Comparison of ENCODE assay signal across 16 cellular contexts in the genomic region with DNA sequence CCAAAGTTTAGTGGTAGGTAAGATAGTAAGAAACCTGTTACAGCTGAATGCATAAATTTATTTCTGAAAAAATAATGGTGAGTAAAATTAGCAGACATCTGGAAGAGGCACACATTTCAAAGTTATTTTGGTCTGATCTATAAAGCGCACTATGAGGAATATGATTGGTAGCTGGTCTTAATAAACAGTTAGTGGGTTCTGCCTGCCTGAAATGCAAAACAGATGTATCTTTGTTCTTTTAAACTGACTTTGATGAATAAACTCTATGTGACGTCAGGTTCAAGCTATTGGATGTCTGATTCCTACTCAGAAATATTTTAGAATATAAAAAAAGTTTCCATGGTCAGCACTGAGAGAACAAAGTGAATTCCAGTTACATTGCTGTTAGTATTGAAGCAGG.
DNase-seq lines count a peak whose midpoint lies in the region; TF ChIP-seq lines count a peak whose summit lies in the region.
"Had no signal": no experiment of that assay in that cellular context is flagged by ENCODE, and none has a peak within 500 bp of the region (broad histone marks: within the 10 kb centered on the region; RNA-seq: fewer than 3 reads in every experiment).

No MANE protein-coding gene starts in this region.

- intact Hi-C loops in OCI-LY7 (cut with micrococcal nuclease; ENCODE audit: unreplicated experiment): loop anchor here (2.0 to 5.0 kb wide), 2 partner anchors 24 to 45 kb away; no protein-coding TSS in a partner anchor

- TF ChIP-seq RAD21 in SK-N-SH (IDR thresholded peaks at IDR 0.05; ENCODE audit: low read length): no peak

- H2AFZ ChIP-seq in SK-N-SH (ENCODE audit: low read depth) (no peak overlapping the region), OCI-LY7 (ENCODE audit: low read length) (no peak overlapping the region)

- peak overlapping the region; percentile 77 for H3K4me3 ChIP-seq in DOHH2 (ENCODE audit: low read length)
- no peak overlapping the region for H3K4me3 ChIP-seq in SK-N-SH (ENCODE audit: low read depth in 2 of 2, low read length in 1 of 2)
- H3K4me3 ChIP-seq in rectal smooth muscle tissue (ENCODE audit: low read length): no peak overlapping the region
- H3K4me3 ChIP-seq in OCI-LY7 (ENCODE audit: low read depth, low read length, poor library complexity, severe bottlenecking): no peak overlapping the region
- H3K4me3 ChIP-seq: BLaER1, testis had no signal

- H3K36me3 ChIP-seq in DOHH2 (ENCODE audit: control insufficient read depth, low read length) (peaks cover 7% of the 10 kb centered on the region; the same call in 1 of the 2 replicates), SK-N-SH (replicated peaks in 1 of 2; ENCODE audit: control insufficient read depth in 1 of 2, insufficient read depth in 2 of 2, low read length in 1 of 2) (peaks cover 0 to 2% of the 10 kb centered on the region in 2 experiments), rectal smooth muscle tissue (ENCODE audit: control insufficient read depth, insufficient read depth, low read length) (no peaks in the 10 kb centered on the region), OCI-LY7 (ENCODE audit: insufficient read depth, low read length) (no peaks in the 10 kb centered on the region)
- H3K36me3 ChIP-seq: BLaER1 had no signal

- H3K9me2 ChIP-seq in DOHH2 (replicated peaks; ENCODE audit: control insufficient read depth, low read length): no peaks in the 10 kb centered on the region
- no peaks in the 10 kb centered on the region for H3K9me2 ChIP-seq in SK-N-SH
- no peaks in the 10 kb centered on the region for H3K9me2 ChIP-seq in OCI-LY7 (ENCODE audit: insufficient read depth, low read length)

- no peaks in the 10 kb centered on the region for H3K9me3 ChIP-seq in DOHH2 (ENCODE audit: control insufficient read depth, insufficient read depth, low read length)
- no peaks in the 10 kb centered on the region for H3K9me3 ChIP-seq in SK-N-SH
- no peaks in the 10 kb centered on the region for H3K9me3 ChIP-seq in OCI-LY7 (ENCODE audit: low read length)
- H3K9me3 ChIP-seq: BLaER1, testis had no signal

- H4K20me1 ChIP-seq in DOHH2 (ENCODE audit: control insufficient read depth, insufficient read depth, low read depth, low read length) (no peaks in the 10 kb centered on the region), SK-N-SH (ENCODE audit: insufficient read depth) (no peaks in the 10 kb centered on the region), OCI-LY7 (ENCODE audit: insufficient read depth, low read length) (no peaks in the 10 kb centered on the region)
- H4K20me1 ChIP-seq: BLaER1 had no signal

- DNase-seq in SK-N-SH: peak; percentile 37
- DNase-seq in fibroblast of gingiva (ENCODE audit: low read depth): peak; percentile 87
- DNase-seq in NOMO-1 (lab: John Stamatoyannopoulos, UW; ENCODE audit: unreplicated experiment in 2 of 2): no peak
- DNase-seq in stimulated activated CD4-positive, alpha-beta T cell treated with anti-CD3 and anti-CD28 coated beads, Interleukin-15, amount 100 ng/mL, for 24 hours: no peak
- DNase-seq in activated CD4-positive, alpha-beta T cell treated with anti-CD3 and anti-CD28 coated beads, Interleukin-2, amount 50 U/mL, for 1 hour: no peak
- DNase-seq in OCI-LY7 (ENCODE audit: low spot score): no peak
- DNase-seq: activated CD4-positive, alpha-beta T cell treated with anti-CD3 and anti-CD28 coated beads, Interleukin-2, amount 50 U/mL, for 48 hours; activated naive CD8-positive, alpha-beta T cell treated with anti-CD3 and anti-CD28 coated beads, Interleukin-2, amount 10 ng/mL, durations not matched to agents 7 days and 5 days; activated T-cell treated with anti-CD3 and anti-CD28 coated beads, Interleukin-2, amount 50 U/mL, for 48 hours; NCI-H69; PC-3; stimulated activated CD4-positive, alpha-beta T cell treated with anti-CD3 and anti-CD28 coated beads, Interleukin-4, amount 100 ng/mL, for 1 hour; testis had no signal

- peak overlapping the region; percentile 27; the same call in 1 of the 2 replicates for H3K9ac ChIP-seq in SK-N-SH
- H3K9ac ChIP-seq in rectal smooth muscle tissue (ENCODE audit: low read length): no peak overlapping the region
- H3K9ac ChIP-seq: BLaER1 had no signal

- H3K27me3 ChIP-seq in DOHH2 (ENCODE audit: control insufficient read depth, low read length) (no peaks in the 10 kb centered on the region), SK-N-SH (ENCODE audit: insufficient read depth) (no peaks in the 10 kb centered on the region), rectal smooth muscle tissue (ENCODE audit: control insufficient read depth, insufficient read depth, low read length) (no peaks in the 10 kb centered on the region)
- H3K27me3 ChIP-seq: BLaER1, testis had no signal

- CTCF ChIA-PET in SK-N-SH (lab: Yijun Ruan, JAX) (interaction anchor here (1.1 to 1.8 kb wide), 2 partner anchors 10 to 65 kb away, joined by 3 to 9 read pairs; no protein-coding TSS in a partner anchor), OCI-LY7 (lab: Charles Lee; ENCODE audit: unreplicated experiment) (no interaction called here)

- H3K4me2 ChIP-seq in DOHH2 (ENCODE audit: low read length) (peak overlapping the region; percentile 82), SK-N-SH (peak overlapping the region; percentile 43), OCI-LY7 (ENCODE audit: low read length) (no peak overlapping the region)
- H3K4me2 ChIP-seq: BLaER1 had no signal

- H3F3A ChIP-seq in DOHH2 (ENCODE audit: control insufficient read depth, insufficient read depth) (peaks cover 6% of the 10 kb centered on the region; the same call in 1 of the 2 replicates), SK-N-SH (replicated peaks; ENCODE audit: insufficient read depth) (peaks cover 14% of the 10 kb centered on the region)

- H3K4me1 ChIP-seq in DOHH2 (ENCODE audit: control insufficient read depth, low read length): peaks cover 95% of the 10 kb centered on the region
- H3K4me1 ChIP-seq in SK-N-SH (ENCODE audit: control insufficient read depth in 1 of 2, insufficient read depth in 2 of 2, low read depth in 1 of 2, low read length in 1 of 2): peaks cover 0 to 31% of the 10 kb centered on the region in 2 experiments; a peak in 2 of 4 replicates
- peaks cover 20% of the 10 kb centered on the region for H3K4me1 ChIP-seq in rectal smooth muscle tissue (ENCODE audit: control insufficient read depth, insufficient read depth, low read length)
- H3K4me1 ChIP-seq in OCI-LY7 (ENCODE audit: insufficient read depth, low read length, poor library complexity, severe bottlenecking): no peaks in the 10 kb centered on the region
- H3K4me1 ChIP-seq: BLaER1, testis had no signal

- WGBS in SK-N-SH (ENCODE audit: low lambda C conversion rate): 13% methylated on average over 2 of the region's 2 CpGs

- POLR2A ChIA-PET in SK-N-SH (lab: Yijun Ruan, JAX) (interaction anchor here (0.7 kb wide), 1 partner anchor 20 kb away, joined by 3 read pairs; no protein-coding TSS in a partner anchor), OCI-LY7 (lab: Charles Lee) (interaction anchor here (0.8 to 1.5 kb wide), 2 partner anchors 22 to 28 kb away, joined by 3 read pairs; no protein-coding TSS in a partner anchor)

- peaks cover 45% of the 10 kb centered on the region for H3K79me2 ChIP-seq in DOHH2 (ENCODE audit: control insufficient read depth, low read length)
- no peaks in the 10 kb centered on the region for H3K79me2 ChIP-seq in SK-N-SH (ENCODE audit: insufficient read depth)
- no peaks in the 10 kb centered on the region for H3K79me2 ChIP-seq in OCI-LY7 (ENCODE audit: insufficient read depth, low read depth, low read length)

- no peak for TF ChIP-seq CTCF in DOHH2 (IDR thresholded peaks at IDR 0.05; ENCODE audit: low read depth, low read length, poor library complexity, severe bottlenecking)
- TF ChIP-seq CTCF in SK-N-SH (IDR thresholded peaks at IDR 0.05): no peak
- TF ChIP-seq CTCF in OCI-LY7 (conservative IDR thresholded peaks at IDR 0.05; ENCODE audit: low read length): no peak

- peak overlapping the region; percentile 72 for H3K27ac ChIP-seq in DOHH2 (ENCODE audit: low read depth, low read length)
- H3K27ac ChIP-seq in SK-N-SH (ENCODE audit: low read depth in 2 of 2, low read length in 1 of 2): peak overlapping the region; percentile 71 to 83
- peak overlapping the region; percentile 81 for H3K27ac ChIP-seq in rectal smooth muscle tissue (ENCODE audit: low read depth, low read length)
- no peak overlapping the region for H3K27ac ChIP-seq in OCI-LY7 (ENCODE audit: low read depth, low read length, poor library complexity, severe bottlenecking)
- H3K27ac ChIP-seq: BLaER1, testis had no signal

- BruUV-seq in OCI-LY7 (replicated peaks; lab: Mats Ljungman, UMichigan): no TSS peak

- peak in 1 of 2 experiments; percentile 65; a peak in 1 of 4 replicates for TF ChIP-seq EP300 in SK-N-SH (IDR thresholded peaks at IDR 0.05; ENCODE audit: borderline replicate concordance in 1 of 2, low read depth in 1 of 2, low read length in 1 of 2)

TF ChIP-seq in SK-N-SH, 30 proteins besides CTCF, POLR2A, EP300 and RAD21 (continues in another document):
- TF ChIP-seq RCOR1 (IDR thresholded peaks at IDR 0.05; ENCODE audit: low read length) (no peak), FOXJ3 (CRISPR knock-in tag; IDR thresholded peaks at IDR 0.05) (no peak), POLR2AphosphoS5 (IDR thresholded peaks at IDR 0.05; ENCODE audit: low read depth, low read length) (peak; percentile 67; the same call in 1 of the 2 replicates), SMC3 (IDR thresholded peaks at IDR 0.05; ENCODE audit: low read depth, low read length) (no peak), NFIC (IDR thresholded peaks at IDR 0.05; ENCODE audit: borderline replicate concordance) (no peak), TCF12 (IDR thresholded peaks at IDR 0.05) (peak; percentile 95), JUND (IDR thresholded peaks at IDR 0.05) (peak; percentile 63)
- TF ChIP-seq, protein P1, sequence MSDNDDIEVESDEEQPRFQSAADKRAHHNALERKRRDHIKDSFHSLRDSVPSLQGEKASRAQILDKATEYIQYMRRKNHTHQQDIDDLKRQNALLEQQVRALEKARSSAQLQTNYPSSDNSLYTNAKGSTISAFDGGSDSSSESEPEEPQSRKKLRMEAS (IDR thresholded peaks at IDR 0.05; ENCODE audit: low read depth): no peak

Comparison
In these comparisons a context has a peak if more than half of its experiments do, and no peak if none do; other contexts are left out.
1. DNase-seq: peak in SK-N-SH (single experiment) and fibroblast of gingiva (single experiment); none in NOMO-1 (0 of 2), stimulated activated CD4-positive, alpha-beta T cell treated with anti-CD3 and anti-CD28 coated beads, Interleukin-15, amount 100 ng/mL, for 24 hours (single experiment), activated CD4-positive, alpha-beta T cell treated with anti-CD3 and anti-CD28 coated beads, Interleukin-2, amount 50 U/mL, for 1 hour (single experiment) and OCI-LY7 (single experiment).